Comparison of ENCODE assay signal across 8 cellular contexts in the genomic region with DNA sequence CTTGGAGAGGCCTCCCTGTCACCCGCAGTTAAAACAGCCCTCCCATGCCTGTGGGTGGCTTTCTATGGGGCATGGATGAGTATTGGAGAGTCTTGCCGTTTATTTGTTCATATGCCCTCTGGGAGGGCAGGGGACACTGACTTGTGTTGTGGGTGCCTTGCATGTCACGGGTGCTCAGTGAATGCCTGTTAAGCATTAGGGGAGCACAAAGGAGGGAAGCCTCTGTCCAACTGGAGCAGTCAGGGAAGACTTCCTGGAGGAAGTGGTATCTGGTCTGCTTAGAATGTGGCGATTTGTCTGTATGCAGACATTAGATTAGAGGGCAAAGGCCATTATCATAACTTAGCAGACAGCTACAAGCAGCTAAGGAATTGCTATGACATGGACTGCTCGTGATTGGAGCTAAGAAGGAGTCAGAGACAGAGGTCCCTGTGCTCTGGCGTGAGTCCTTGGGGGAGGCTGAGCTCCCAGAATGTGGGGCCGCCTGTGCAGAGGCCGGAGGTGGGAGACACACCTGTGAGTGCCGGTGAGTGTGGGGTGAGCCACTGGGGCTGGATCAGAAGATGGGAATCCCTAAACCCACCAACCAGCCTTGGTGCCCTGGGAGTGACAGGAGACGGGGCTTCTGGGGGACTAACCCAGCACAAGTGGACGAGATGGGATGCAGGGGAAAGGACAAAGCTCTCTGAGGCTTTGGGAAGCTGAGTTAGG.
A peak's percentile ranks its signal among the peaks of the same experiment; 100 is the strongest.
DNase-seq lines count a peak whose midpoint lies in the region; ATAC-seq and TF ChIP-seq lines count a peak whose summit lies in the region.

No MANE protein-coding gene starts in this region.

- H3K9me3 Mint-ChIP-seq in nephron progenitor cell, result no peaks in the 10 kb centered on the region

- DNase-seq in cardiac septum (ENCODE audit: low spot score) (peak; percentile 74), Right ventricle myocardium superior (no peak), dorsolateral prefrontal cortex (no peak), nephron progenitor cell (no peak), NCI-H2196 (lab: John Stamatoyannopoulos, UW; ENCODE audit: unreplicated experiment) (no peak), cerebellum (ENCODE audit: low spot score) (no peak), NCI-H2029 (lab: John Stamatoyannopoulos, UW) (no peak), mesenteric fat pad (ENCODE audit: low spot score) (no peak)

- intact Hi-C loops in cardiac septum (cut with DNase I) (loop anchor here (2.0 to 5.0 kb wide), 2 partner anchors 18 to 35 kb away; no protein-coding TSS in a partner anchor), Right ventricle myocardium superior (cut with DNase I) (loop anchor here (5.0 kb wide), 1 partner anchor 95 kb away; no protein-coding TSS in a partner anchor), dorsolateral prefrontal cortex (cut with DNase I) (no loop called here)

- H3K36me3 Mint-ChIP-seq in nephron progenitor cell (ENCODE audit: low read depth), result no peaks in the 10 kb centered on the region

- ATAC-seq in Right ventricle myocardium superior (ENCODE audit: poor library complexity), result no peak

- no peaks in the 10 kb centered on the region for H3K27me3 ChIP-seq in dorsolateral prefrontal cortex

- H3K27me3 Mint-ChIP-seq in nephron progenitor cell (ENCODE audit: low read depth, poor library complexity), result peaks cover 4% of the 10 kb centered on the region

- peak overlapping the region in 46 of 59 donors; percentile 10 to 88 (median 62) for H3K27ac ChIP-seq in dorsolateral prefrontal cortex

- peak overlapping the region; percentile 92 for H3K27ac Mint-ChIP-seq in nephron progenitor cell

- no peak overlapping the region for H3K4me3 Mint-ChIP-seq in nephron progenitor cell

- no peak for TF ChIP-seq CTCF in dorsolateral prefrontal cortex (IDR thresholded peaks at IDR 0.05 in 54 of 56, conservative IDR thresholded peaks at IDR 0.05 in 2 of 56; ENCODE audit: low read depth in 1 of 56, partially characterized antibody in 56 of 56)
- no peak for TF ChIP-seq CTCF in nephron progenitor cell (IDR thresholded peaks at IDR 0.05)

- no peak overlapping the region for H3K4me3 ChIP-seq in dorsolateral prefrontal cortex

- peaks cover 83% of the 10 kb centered on the region for H3K4me1 Mint-ChIP-seq in nephron progenitor cell

Comparison
In these comparisons a context has a peak if more than half of its experiments do, and no peak if none do; other contexts are left out.
1. intact Hi-C loops: an anchor here in cardiac septum (2.0 to 5.0 kb wide) and Right ventricle myocardium superior (5.0 kb wide); none called in dorsolateral prefrontal cortex.